In the genomic region with DNA sequence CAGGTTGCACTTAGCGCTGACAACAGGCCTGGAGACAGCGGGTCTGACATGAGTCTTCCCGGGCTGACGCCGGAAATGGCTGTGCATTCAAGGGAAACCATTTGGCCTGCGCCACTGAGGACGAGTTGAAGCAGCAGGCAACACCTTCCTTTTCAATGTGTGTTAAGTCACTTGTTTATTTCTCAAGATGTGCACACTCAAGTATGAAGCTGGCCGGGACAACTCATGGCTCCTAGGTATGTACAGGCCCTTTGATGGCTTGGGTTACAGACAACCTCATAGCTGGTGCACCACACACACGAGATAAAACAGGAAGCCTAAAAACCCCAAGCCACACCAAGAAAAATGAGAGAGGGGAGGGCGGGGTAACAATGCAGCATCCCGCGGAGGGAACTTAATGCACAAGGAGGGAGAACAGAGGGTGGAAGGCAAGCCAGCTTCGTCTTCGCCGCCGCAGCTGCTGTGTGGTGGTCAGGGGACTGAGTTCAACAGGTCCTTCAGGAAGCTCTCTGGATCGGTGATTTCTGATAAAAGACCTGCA, we compare ENCODE assay signal across 8 cellular contexts.
DNase-seq lines count a peak whose midpoint lies in the region; ATAC-seq and TF ChIP-seq lines count a peak whose summit lies in the region.
"Had no signal": no experiment of that assay in that cellular context is flagged by ENCODE, and none has a peak within 500 bp of the region (broad histone marks: within the 10 kb centered on the region; RNA-seq: fewer than 3 reads in every experiment).

No MANE protein-coding gene starts in this region.

- H3K27ac ChIP-seq in suprapubic skin: peak overlapping the region; percentile 91

- H3K36me3 Mint-ChIP-seq in natural killer cell: peaks cover 28% of the 10 kb centered on the region

- no peak overlapping the region for H3K4me3 ChIP-seq in suprapubic skin

- TF ChIP-seq EP300 in suprapubic skin (IDR thresholded peaks at IDR 0.05): no peak

- peaks cover 16 to 17% of the 10 kb centered on the region in 2 donors for H3K4me1 Mint-ChIP-seq in natural killer cell

- TF ChIP-seq POLR2A in suprapubic skin (IDR thresholded peaks at IDR 0.05): no peak

- peak overlapping the region in 1 of 2 donors; percentile 49 for H3K27ac Mint-ChIP-seq in natural killer cell

- peak; percentile 80 for DNase-seq in activated effector memory CD4-positive, alpha-beta T cell treated with anti-CD3 and anti-CD28 coated beads, Interleukin-2, amount 50 U/mL, for 16 hours
- DNase-seq in natural killer cell (no peak), suprapubic skin (ENCODE audit: low spot score in 2 of 2) (no peak), SKM-1 treated with dmso at 0.1 percent for 144 hours (lab: John Stamatoyannopoulos, UW; ENCODE audit: unreplicated experiment) (no peak), glomerular visceral epithelial cell (ENCODE audit: extremely low spot score) (no peak)
- DNase-seq: mesenchymal stem cell had no signal

- no peak for TF ChIP-seq CTCF in natural killer cell (IDR thresholded peaks at IDR 0.05)
- TF ChIP-seq CTCF in suprapubic skin (IDR thresholded peaks at IDR 0.05): no peak

- intact Hi-C loops in natural killer cell (cut with micrococcal nuclease): no loop called here

- no peaks in the 10 kb centered on the region for H3K27me3 ChIP-seq in suprapubic skin

- peak; percentile 89 for ATAC-seq in activated CD4-positive, CD25-positive, alpha-beta regulatory T cell treated with anti-CD3 and anti-CD28 coated beads, Interleukin-2, amount 50 U/mL, for 24 hours
- ATAC-seq in natural killer cell (peak; percentile 31 to 80 (median 37)), GM18907 (IDR thresholded peaks at IDR 0.05; ENCODE audit: unreplicated experiment) (no peak)

- H3K4me3 Mint-ChIP-seq in natural killer cell: no peak overlapping the region

- peaks cover 53% of the 10 kb centered on the region for H3K36me3 ChIP-seq in suprapubic skin

- no peaks in the 10 kb centered on the region for H3K27me3 Mint-ChIP-seq in natural killer cell (ENCODE audit: low read depth in 2 of 2)

- WGBS in suprapubic skin: 36% methylated on average over 17 of the region's 17 CpGs

- H3K9me3 Mint-ChIP-seq in natural killer cell: no peaks in the 10 kb centered on the region

- peaks cover 74% of the 10 kb centered on the region for H3K4me1 ChIP-seq in suprapubic skin

- H3K9me3 ChIP-seq in suprapubic skin: no peaks in the 10 kb centered on the region
